Comparison of ENCODE assay signal across 8 cellular contexts in genomic region chr3:113695818-113696645, GRCh38. TPM values are rescaled to one million over a fixed set of nuclear protein-coding genes. Genes with fewer than 3 reads are reported as not detected.
A peak's percentile ranks its signal among the peaks of the same experiment; 100 is the strongest.
DNase-seq lines count a peak whose midpoint lies in the region; ATAC-seq and TF ChIP-seq lines count a peak whose summit lies in the region.

USF3 (minus strand) TSS chr3:113696642; CDS start chr3:113674878, 21,764 bp downstream.

- peak within 1 kb of the TSS; percentile 86 for H3K4me2 ChIP-seq in MM.1S (ENCODE audit: low read depth, low read length)

- in situ Hi-C loops in HAP-1 (cut with MboI; ENCODE audit: low sequenced_read_pairs) = no loop called here

- H4K20me1 ChIP-seq in MM.1S (ENCODE audit: insufficient read depth, low read length) = no peaks in the 10 kb centered on the region

- H3K9me3 ChIP-seq in HAP-1 (no peaks in the 10 kb centered on the region), MM.1S (replicated peaks; ENCODE audit: insufficient read depth, low read length) (no peaks in the 10 kb centered on the region)

- H3K36me3 ChIP-seq in HAP-1 (replicated peaks) (no peaks in the 10 kb centered on the region), MM.1S (replicated peaks; ENCODE audit: insufficient read depth, low read length) (no peaks in the 10 kb centered on the region)

- intact Hi-C loops in sciatic nerve (cut with DNase I) = no loop called here

- H3F3A ChIP-seq in MM.1S (ENCODE audit: insufficient read depth, low read length) = peaks cover 5% of the 10 kb centered on the region; the same call in 1 of the 2 replicates

- TF ChIP-seq CTCF in GM12875 (IDR thresholded peaks at IDR 0.05; ENCODE audit: borderline replicate concordance, insufficient read depth, low read depth, low read length) (peak; percentile 5; the same call in 1 of the 2 replicates), MM.1S (IDR thresholded peaks at IDR 0.05; ENCODE audit: low read length) (no peak)

- H3K9ac ChIP-seq in MM.1S (ENCODE audit: low read length) = peak within 1 kb of the TSS; percentile 86

- H3K27ac ChIP-seq in MM.1S (ENCODE audit: low read length) (peak within 1 kb of the TSS; percentile 73; the same call in 1 of the 2 replicates), angular gyrus (ENCODE audit: low read depth, low read length) (peak within 1 kb of the TSS; percentile 93)

- DNase-seq in HAP-1 (ENCODE audit: low spot score in 2 of 2) = peak; percentile 30 to 80
- DNase-seq in MM.1S = peak; percentile 79
- DNase-seq in T-helper 2 cell = peak; percentile 53 to 92 (median 78)
- DNase-seq in hippocampal formation (lab: John Stamatoyannopoulos, UW) = peak; percentile 53 to 63
- peak; percentile 89 for DNase-seq in sciatic nerve (ENCODE audit: low spot score)
- DNase-seq in NCI-H1048 (lab: John Stamatoyannopoulos, UW) = no peak

- no peaks in the 10 kb centered on the region for H3K9me2 ChIP-seq in MM.1S (replicated peaks; ENCODE audit: insufficient read depth, low read length)

- H3K27me3 ChIP-seq in HAP-1 (ENCODE audit: low read depth) = no peaks in the 10 kb centered on the region
- no peaks in the 10 kb centered on the region for H3K27me3 ChIP-seq in MM.1S (replicated peaks; ENCODE audit: insufficient read depth, low read length)

- peak; percentile 66 for ATAC-seq in sciatic nerve

- peaks cover 47% of the 10 kb centered on the region for H3K79me2 ChIP-seq in MM.1S (ENCODE audit: low read length)

- H3K4me3 ChIP-seq in GM12875 (ENCODE audit: low read depth, low read length) (peak within 1 kb of the TSS; percentile 96), HAP-1 (peak within 1 kb of the TSS; percentile 61), MM.1S (ENCODE audit: low read length) (peak within 1 kb of the TSS; percentile 94)

- H3K4me1 ChIP-seq in HAP-1 (peaks cover 15% of the 10 kb centered on the region), MM.1S (ENCODE audit: low read length) (peaks cover 11% of the 10 kb centered on the region)

- H2AFZ ChIP-seq in MM.1S (ENCODE audit: low read length) = peak within 1 kb of the TSS; percentile 98

RNA-seq across cellular contexts. Expression of gene USF3, which starts in this region (rescaled TPM):
- total RNA-seq in sciatic nerve = 21.6 TPM
